ENCODE assay signal across 7 cellular contexts in the genomic region with DNA sequence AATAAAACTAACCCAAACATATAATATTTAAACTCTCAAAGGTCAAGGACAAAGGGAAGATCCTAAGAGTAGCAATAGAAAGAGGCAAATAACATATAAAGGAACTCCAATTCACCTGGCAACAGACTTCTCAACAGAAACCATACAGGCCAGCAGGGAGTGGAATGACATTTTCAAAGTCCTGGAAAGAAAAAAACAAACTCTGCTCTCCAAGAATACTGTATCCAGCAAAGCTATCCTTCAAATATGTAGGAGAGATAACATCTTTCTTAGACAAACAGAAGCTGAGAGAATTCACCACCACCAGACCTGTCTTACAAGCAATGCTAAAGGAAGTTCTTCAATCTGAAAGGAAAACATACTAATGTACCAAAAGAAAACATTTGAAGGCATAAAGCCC.
"Had no signal": no experiment of that assay in that cellular context is flagged by ENCODE, and none has a peak within 500 bp of the region (broad histone marks: within the 10 kb centered on the region; RNA-seq: fewer than 3 reads in every experiment).

No MANE protein-coding gene starts in this region.

- ATAC-seq: GM23338, HepG2 had no signal

- DNase-seq: H9, HCEC 1CT, HFFc6, KG1 had no signal

- H3K4me3 ChIP-seq: GM23338 had no signal

- H3K27ac ChIP-seq: HL-60 had no signal
